In the genomic region with DNA sequence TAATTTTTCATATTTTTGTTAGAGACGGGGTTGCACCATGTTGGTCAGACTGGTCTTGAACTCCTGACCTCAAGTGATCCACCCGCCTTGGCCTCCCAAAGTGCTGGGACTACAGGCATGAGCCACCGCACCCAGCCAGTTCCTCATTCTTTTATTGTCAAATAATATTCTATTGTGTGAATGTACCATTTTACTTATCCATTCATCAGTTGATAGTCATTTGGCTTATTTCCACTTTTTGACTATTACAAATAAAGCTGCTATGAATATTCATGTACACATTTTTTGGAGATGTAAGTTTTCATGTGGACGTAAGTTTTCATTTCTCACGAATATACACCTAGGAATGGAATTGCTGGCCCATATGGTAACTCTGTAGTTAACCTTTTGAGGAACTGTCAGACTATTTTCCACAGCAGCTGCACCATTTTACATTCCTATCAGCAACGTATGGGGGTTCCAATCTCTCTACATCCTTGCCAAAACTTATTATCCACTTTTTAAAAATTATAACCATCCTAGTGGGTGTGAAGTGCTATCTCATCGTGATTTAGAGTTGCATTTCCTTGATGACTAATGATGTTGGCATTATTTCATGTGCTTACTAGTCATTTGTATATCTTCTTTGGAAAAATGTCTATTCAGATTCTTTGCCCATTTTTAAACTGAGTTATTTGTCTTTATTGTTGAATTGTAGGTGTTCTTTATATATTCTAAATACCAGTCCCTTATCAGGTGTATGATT, we compare ENCODE assay signal across 18 cellular contexts. TPM values are rescaled to one million over a fixed set of nuclear protein-coding genes. Genes with fewer than 3 reads are reported as not detected.
DNase-seq lines count a peak whose midpoint lies in the region; ATAC-seq and TF ChIP-seq lines count a peak whose summit lies in the region.
"Had no signal": no experiment of that assay in that cellular context is flagged by ENCODE, and none has a peak within 500 bp of the region (broad histone marks: within the 10 kb centered on the region; RNA-seq: fewer than 3 reads in every experiment).

No MANE protein-coding gene starts in this region.

- CTCF ChIA-PET in mammary epithelial cell (lab: Charles Lee; ENCODE audit: low non-redundant PET), result no interaction called here
- CTCF ChIA-PET in GM10248 (lab: Yijun Ruan, JAX), result no interaction called here

- WGBS in mammary epithelial cell (ENCODE audit: low coverage, missing lambda C conversion rate), result 70% methylated on average over 7 of the region's 7 CpGs

- H3K79me2 ChIP-seq in mammary epithelial cell (ENCODE audit: insufficient read depth, low read length), result no peaks in the 10 kb centered on the region

- no peaks in the 10 kb centered on the region for H4K20me1 ChIP-seq in mammary epithelial cell (ENCODE audit: insufficient read depth, low read length)

- peaks cover 57 to 66% of the 10 kb centered on the region in 2 donors for H3K36me3 Mint-ChIP-seq in CD14-positive monocyte

- H2AFZ ChIP-seq in mammary epithelial cell (ENCODE audit: low read depth, low read length), result no peak overlapping the region

- no peaks in the 10 kb centered on the region for H3K27me3 ChIP-seq in mammary epithelial cell (ENCODE audit: insufficient read depth, low read length)
- H3K27me3 ChIP-seq: BE2C, MG63, right atrium auricular region, SJCRH30 had no signal

- peak overlapping the region; percentile 70 for H3K27ac ChIP-seq in mammary epithelial cell (ENCODE audit: insufficient read depth, low read depth, low read length)
- H3K27ac ChIP-seq: right atrium auricular region, SJCRH30 had no signal

- DNase-seq in CD14-positive monocyte (ENCODE audit: low spot score) (no peak), LoVo (ENCODE audit: low spot score) (peak; percentile 22), mammary epithelial cell (peak; percentile 56), iris pigment epithelial cell (ENCODE audit: low read depth) (peak; percentile 75), GM10248 (ENCODE audit: extremely low spot score) (no peak), occipital lobe (lab: John Stamatoyannopoulos, UW) (no peak), ecto neural progenitor cell (ENCODE audit: low spot score) (no peak)
- DNase-seq: activated CD8-positive, alpha-beta memory T cell treated with anti-CD3 and anti-CD28 coated beads, Interleukin-2, amount 10 ng/mL, durations not matched to agents 7 days and 5 days; BE2C; cortex of kidney; MG63; naive B cell; SJCRH30; stimulated activated CD4-positive, alpha-beta T cell treated with anti-CD3 and anti-CD28 coated beads, Interleukin-4, amount 100 ng/mL, for 24 hours had no signal

- H3K4me3 Mint-ChIP-seq in CD14-positive monocyte, result no peak overlapping the region
- H3K4me3 Mint-ChIP-seq: activated CD8-positive, alpha-beta memory T cell treated with anti-CD3 and anti-CD28 coated beads, Interleukin-2, amount 10 ng/mL, durations not matched to agents 7 days and 5 days; naive B cell; stimulated activated memory B cell treated with anti-CD40 and anti-IgM and Interleukin-4, amounts not matched to agents 10 μg/mL and 1 μg/mL and 100 μg/mL, for 72 hours had no signal

- H3K4me2 ChIP-seq in mammary epithelial cell (ENCODE audit: insufficient read depth, low read depth, low read length), result no peak overlapping the region

- H3K4me3 ChIP-seq in mammary epithelial cell (replicated peaks in 1 of 3; ENCODE audit: insufficient read depth in 1 of 3, low read depth in 2 of 3, low read length in 3 of 3), result no peak overlapping the region
- H3K4me3 ChIP-seq: MG63, right atrium auricular region, SJCRH30 had no signal

- intact Hi-C loops in CD14-positive monocyte (cut with micrococcal nuclease), result no loop called here
- intact Hi-C loops in mammary epithelial cell (cut with micrococcal nuclease), result no loop called here

- BruUV-seq in mammary epithelial cell (replicated peaks; lab: Mats Ljungman, UMichigan), result no TSS peak

- H3K27me3 Mint-ChIP-seq in CD14-positive monocyte (ENCODE audit: low read depth in 3 of 3), result peaks cover 0 to under 1% (median 0%) of the 10 kb centered on the region in 3 donors
- H3K27me3 Mint-ChIP-seq: activated CD8-positive, alpha-beta memory T cell treated with anti-CD3 and anti-CD28 coated beads, Interleukin-2, amount 10 ng/mL, durations not matched to agents 7 days and 5 days; naive B cell; stimulated activated memory B cell treated with anti-CD40 and anti-IgM and Interleukin-4, amounts not matched to agents 10 μg/mL and 1 μg/mL and 100 μg/mL, for 72 hours had no signal

- H3K9me3 ChIP-seq in mammary epithelial cell (replicated peaks; ENCODE audit: insufficient read depth, low read length), result peaks cover under 1% of the 10 kb centered on the region
- H3K9me3 ChIP-seq: BE2C had no signal

- H3K36me3 ChIP-seq in mammary epithelial cell (ENCODE audit: insufficient read depth, low read length), result peaks cover 3% of the 10 kb centered on the region
- H3K36me3 ChIP-seq: right atrium auricular region had no signal

- H3K27ac Mint-ChIP-seq in CD14-positive monocyte, result peak overlapping the region; percentile 22 to 87 (median 71)
- H3K27ac Mint-ChIP-seq: activated CD8-positive, alpha-beta memory T cell treated with anti-CD3 and anti-CD28 coated beads, Interleukin-2, amount 10 ng/mL, durations not matched to agents 7 days and 5 days; stimulated activated memory B cell treated with anti-CD40 and anti-IgM and Interleukin-4, amounts not matched to agents 10 μg/mL and 1 μg/mL and 100 μg/mL, for 72 hours had no signal

- no peak overlapping the region for H3K9ac ChIP-seq in mammary epithelial cell (ENCODE audit: insufficient read depth, low read length)

- ATAC-seq in GM18907 (IDR thresholded peaks at IDR 0.05; ENCODE audit: unreplicated experiment), result no peak
- ATAC-seq: activated CD8-positive, alpha-beta memory T cell treated with anti-CD3 and anti-CD28 coated beads, Interleukin-2, amount 10 ng/mL, durations not matched to agents 7 days and 5 days; activated naive CD4-positive, alpha-beta T cell treated with anti-CD3 and anti-CD28 coated beads, Interleukin-2, amount 50 U/mL, for 72 hours had no signal

- dilution Hi-C loops in mammary epithelial cell (cut with HindIII; ENCODE audit: low sequenced_read_pairs), result no loop called here

- H3K4me1 Mint-ChIP-seq in CD14-positive monocyte, result peaks cover 20% of the 10 kb centered on the region

- POLR2A ChIA-PET in GM10248 (lab: Yijun Ruan, JAX), result no interaction called here

- no peak for TF ChIP-seq CTCF in CD14-positive monocyte (IDR thresholded peaks at IDR 0.05)
- no peak for TF ChIP-seq CTCF in mammary epithelial cell (conservative IDR thresholded peaks at IDR 0.05 in 1 of 2, IDR thresholded peaks at IDR 0.05 in 1 of 2; ENCODE audit: extremely low read depth in 1 of 2, insufficient read depth in 1 of 2, low read depth in 1 of 2, low read length in 2 of 2)
- no peak for TF ChIP-seq CTCF in GM10248 (IDR thresholded peaks at IDR 0.05; ENCODE audit: control extremely low read depth, extremely low read depth, low read depth, missing control alignments)

- peaks cover 7 to 13% (median 10%) of the 10 kb centered on the region in 7 donors for H3K9me3 Mint-ChIP-seq in CD14-positive monocyte

- in situ Hi-C loops in mammary epithelial cell (cut with MboI; ENCODE audit: low sequenced_read_pairs in 2 of 2), result no loop called here

- H3K4me1 ChIP-seq in mammary epithelial cell (ENCODE audit: insufficient read depth, low read length), result peaks cover 16% of the 10 kb centered on the region
- H3K4me1 ChIP-seq: BE2C, right atrium auricular region, SJCRH30 had no signal

RNA-seq across cellular contexts. Expression of a gene that starts 12.7 kb away (rescaled TPM):
- polyA plus RNA-seq in CD14-positive monocyte, result 10 to 100 TPM; 14.0 to 14.7 TPM
- total RNA-seq in mammary epithelial cell, result 10 to 100 TPM; 10.2 to 10.7 TPM
- polyA plus RNA-seq in mammary epithelial cell, result 9.8 TPM
- polyA minus RNA-seq in mammary epithelial cell, result 8.5 TPM
- total RNA-seq in occipital lobe, result 25.4 TPM

RNA-seq across cellular contexts. Expression of a gene that starts 30.7 kb away (rescaled TPM):
- polyA plus RNA-seq in CD14-positive monocyte (10 to 100 TPM; 42.3 to 56.4 TPM), mammary epithelial cell (37.5 TPM)
- total RNA-seq in mammary epithelial cell (10 to 100 TPM; 35.5 to 46.2 TPM), occipital lobe (14.8 TPM)
- polyA minus RNA-seq in mammary epithelial cell, result 8.3 TPM

Comparison
In these comparisons a context has a peak if more than half of its experiments do, and no peak if none do; other contexts are left out.
1. DNase-seq: peak in LoVo (single experiment), mammary epithelial cell (single experiment) and iris pigment epithelial cell (single experiment); none in CD14-positive monocyte (single experiment), GM10248 (single experiment), occipital lobe (single experiment) and ecto neural progenitor cell (single experiment).